Comparison of ENCODE assay signal across 32 cellular contexts in genomic region chr13:108095036-108095435, GRCh38.
"Had no signal": no experiment of that assay in that cellular context is flagged by ENCODE, and none has a peak within 500 bp of the region (broad histone marks: within the 10 kb centered on the region; RNA-seq: fewer than 3 reads in every experiment).

No MANE protein-coding gene starts in this region.

- H3K79me2 ChIP-seq: hepatocyte had no signal

- H3K27ac ChIP-seq: brain microvascular endothelial cell, coronary artery, esophagus muscularis mucosa, foreskin keratinocyte, gastrocnemius medialis, heart right ventricle, hepatocyte had no signal

- H3K27me3 Mint-ChIP-seq: activated CD8-positive, alpha-beta memory T cell treated with anti-CD3 and anti-CD28 coated beads, Interleukin-2, amount 10 ng/mL, durations not matched to agents 7 days and 5 days; activated naive CD8-positive, alpha-beta T cell treated with anti-CD3 and anti-CD28 coated beads, Interleukin-2, amount 10 ng/mL, durations not matched to agents 7 days and 5 days; dendritic cell treated with granulocyte-macrophage colony-stimulating factor and Interleukin-4, amounts not matched to agents 40 ng/mL and 50 ng/mL, for 4 days; effector memory CD8-positive, alpha-beta T cell had no signal

- DNase-seq: activated CD4-positive, alpha-beta T cell treated with anti-CD3 and anti-CD28 coated beads for 48 hours; activated CD4-positive, alpha-beta T cell treated with anti-CD3 and anti-CD28 coated beads, Interleukin-2, amount 50 U/mL, for 1 hour; activated CD4-positive, alpha-beta T cell treated with anti-CD3 and anti-CD28 coated beads, Interleukin-2, amount 50 U/mL, for 48 hours; activated CD4-positive, CD25-positive, alpha-beta regulatory T cell; activated CD4-positive, CD25-positive, alpha-beta regulatory T cell treated with anti-CD3 and anti-CD28 coated beads, Interleukin-2, amount 50 U/mL, for 72 hours; activated CD8-positive, alpha-beta memory T cell treated with anti-CD3 and anti-CD28 coated beads, Interleukin-2, amount 10 ng/mL, durations not matched to agents 7 days and 5 days; activated CD8-positive, alpha-beta memory T cell treated with anti-CD3 and anti-CD28 coated beads, Interleukin-2, amount 50 U/mL, for 4 hours; activated CD8-positive, alpha-beta T cell treated with anti-CD3 and anti-CD28 coated beads, Interleukin-2, amount 10 ng/mL, durations not matched to agents 7 days and 5 days; activated effector memory CD4-positive, alpha-beta T cell treated with anti-CD3 and anti-CD28 coated beads, Interleukin-2, amount 50 U/mL, for 16 hours; activated naive CD4-positive, alpha-beta T cell treated with anti-CD3 and anti-CD28 coated beads for 36 hours; activated naive CD8-positive, alpha-beta T cell treated with anti-CD3 and anti-CD28 coated beads, Interleukin-2, amount 10 ng/mL, durations not matched to agents 7 days and 5 days; activated T-cell treated with anti-CD3 and anti-CD28 coated beads, Interleukin-2, amount 50 U/mL, for 1 hour; activated T-cell treated with anti-CD3 and anti-CD28 coated beads, Interleukin-2, amount 50 U/mL, for 48 hours; amniotic stem cell; anterior cingulate cortex; brain microvascular endothelial cell; effector CD4-positive, alpha-beta T cell; effector memory CD8-positive, alpha-beta T cell; erythroblast; foreskin keratinocyte; gastrocnemius medialis; heart right ventricle; T-helper 2 cell had no signal

- ATAC-seq: activated CD8-positive, alpha-beta memory T cell treated with anti-CD3 and anti-CD28 coated beads, Interleukin-2, amount 10 ng/mL, durations not matched to agents 7 days and 5 days; activated CD8-positive, alpha-beta T cell treated with anti-CD3 and anti-CD28 coated beads, Interleukin-2, amount 10 ng/mL, durations not matched to agents 7 days and 5 days; effector memory CD8-positive, alpha-beta T cell; foreskin keratinocyte; gastrocnemius medialis; heart right ventricle had no signal

- H3K36me3 Mint-ChIP-seq: activated CD8-positive, alpha-beta memory T cell treated with anti-CD3 and anti-CD28 coated beads, Interleukin-2, amount 10 ng/mL, durations not matched to agents 7 days and 5 days; activated naive CD8-positive, alpha-beta T cell treated with anti-CD3 and anti-CD28 coated beads, Interleukin-2, amount 10 ng/mL, durations not matched to agents 7 days and 5 days had no signal

- FAIRE-seq: astrocyte, bronchial epithelial cell had no signal

- H3K4me1 Mint-ChIP-seq: activated CD8-positive, alpha-beta memory T cell treated with anti-CD3 and anti-CD28 coated beads, Interleukin-2, amount 10 ng/mL, durations not matched to agents 7 days and 5 days; central memory CD8-positive, alpha-beta T cell had no signal

- H3K4me2 ChIP-seq: hepatocyte had no signal

- H2AFZ ChIP-seq: hepatocyte had no signal

- H3K27me3 ChIP-seq: brain microvascular endothelial cell, esophagus muscularis mucosa, foreskin keratinocyte, gastrocnemius medialis, heart right ventricle, hepatocyte had no signal

- H3K27ac Mint-ChIP-seq: activated CD8-positive, alpha-beta memory T cell treated with anti-CD3 and anti-CD28 coated beads, Interleukin-2, amount 10 ng/mL, durations not matched to agents 7 days and 5 days; activated CD8-positive, alpha-beta T cell treated with anti-CD3 and anti-CD28 coated beads, Interleukin-2, amount 10 ng/mL, durations not matched to agents 7 days and 5 days; activated naive CD4-positive, alpha-beta T cell treated with anti-CD3 and anti-CD28 coated beads for 36 hours; activated naive CD8-positive, alpha-beta T cell treated with anti-CD3 and anti-CD28 coated beads, Interleukin-2, amount 10 ng/mL, durations not matched to agents 7 days and 5 days; activated T-helper 1 cell treated with anti-CD3 and anti-CD28 coated beads, Interleukin-12 subunit alpha, Interleukin-12 subunit beta, Interleukin-2, Interleukin-4 antibody, amounts not matched to agents 30 ng/mL and 10 ng/mL and 1 ng/mL, durations not matched to agents 14 hours and 24 hours and 36 hours; activated T-helper 2 cell treated with anti-CD3 and anti-CD28 coated beads, Interferon-gamma antibody, Interleukin-2, Interleukin-4, amounts not matched to agents 10 μg/mL and 5 μg/mL and 100 μg/mL, durations not matched to agents 14 hours and 24 hours and 36 hours; dendritic cell treated with granulocyte-macrophage colony-stimulating factor and Interleukin-4, amounts not matched to agents 40 ng/mL and 50 ng/mL, for 4 days; effector memory CD8-positive, alpha-beta T cell had no signal

- H3K9me3 ChIP-seq: esophagus muscularis mucosa, gastrocnemius medialis, heart right ventricle had no signal

- H3K36me3 ChIP-seq: brain microvascular endothelial cell, esophagus muscularis mucosa, gastrocnemius medialis, heart right ventricle had no signal

- H3K4me1 ChIP-seq: esophagus muscularis mucosa, foreskin keratinocyte, gastrocnemius medialis, heart right ventricle had no signal

- H3K9me3 Mint-ChIP-seq: activated naive CD4-positive, alpha-beta T cell treated with anti-CD3 and anti-CD28 coated beads for 36 hours; activated naive CD8-positive, alpha-beta T cell treated with anti-CD3 and anti-CD28 coated beads, Interleukin-2, amount 10 ng/mL, durations not matched to agents 7 days and 5 days; activated T-helper 1 cell treated with anti-CD3 and anti-CD28 coated beads, Interleukin-12 subunit alpha, Interleukin-12 subunit beta, Interleukin-2, Interleukin-4 antibody, amounts not matched to agents 30 ng/mL and 10 ng/mL and 1 ng/mL, durations not matched to agents 14 hours and 24 hours and 36 hours; activated T-helper 2 cell treated with anti-CD3 and anti-CD28 coated beads, Interferon-gamma antibody, Interleukin-2, Interleukin-4, amounts not matched to agents 10 μg/mL and 5 μg/mL and 100 μg/mL, durations not matched to agents 14 hours and 24 hours and 36 hours; dendritic cell treated with granulocyte-macrophage colony-stimulating factor and Interleukin-4, amounts not matched to agents 40 ng/mL and 50 ng/mL, for 4 days had no signal

- H3K4me3 Mint-ChIP-seq: activated CD8-positive, alpha-beta memory T cell treated with anti-CD3 and anti-CD28 coated beads, Interleukin-2, amount 10 ng/mL, durations not matched to agents 7 days and 5 days; activated CD8-positive, alpha-beta T cell treated with anti-CD3 and anti-CD28 coated beads, Interleukin-2, amount 10 ng/mL, durations not matched to agents 7 days and 5 days; activated naive CD4-positive, alpha-beta T cell treated with anti-CD3 and anti-CD28 coated beads for 36 hours; activated naive CD8-positive, alpha-beta T cell treated with anti-CD3 and anti-CD28 coated beads, Interleukin-2, amount 10 ng/mL, durations not matched to agents 7 days and 5 days; activated T-helper 1 cell treated with anti-CD3 and anti-CD28 coated beads, Interleukin-12 subunit alpha, Interleukin-12 subunit beta, Interleukin-2, Interleukin-4 antibody, amounts not matched to agents 30 ng/mL and 10 ng/mL and 1 ng/mL, durations not matched to agents 14 hours and 24 hours and 36 hours; central memory CD8-positive, alpha-beta T cell; dendritic cell treated with granulocyte-macrophage colony-stimulating factor and Interleukin-4, amounts not matched to agents 40 ng/mL and 50 ng/mL, for 4 days; effector memory CD8-positive, alpha-beta T cell had no signal

- H3K4me3 ChIP-seq: coronary artery, esophagus muscularis mucosa, gastrocnemius medialis, heart right ventricle, hepatocyte had no signal
